Comparison of ENCODE assay signal across 1 cellular context in genomic region chr19:13010038-13010991, GRCh38.
TF ChIP-seq lines count a peak whose summit lies in the region.

No MANE protein-coding gene starts in this region.

TF ChIP-seq in GM23338, 12 proteins besides CTCF, POLR2A, EP300 and RAD21 (continued from another document):
- no peak for TF ChIP-seq ZNF462 (CRISPR knock-in tag; IDR thresholded peaks at IDR 0.05)
- TF ChIP-seq EZH2 (IDR thresholded peaks at IDR 0.05; ENCODE audit: low read depth, unreplicated experiment) = peak; percentile 56
